Comparison of ENCODE assay signal across 14 cellular contexts in the genomic region with DNA sequence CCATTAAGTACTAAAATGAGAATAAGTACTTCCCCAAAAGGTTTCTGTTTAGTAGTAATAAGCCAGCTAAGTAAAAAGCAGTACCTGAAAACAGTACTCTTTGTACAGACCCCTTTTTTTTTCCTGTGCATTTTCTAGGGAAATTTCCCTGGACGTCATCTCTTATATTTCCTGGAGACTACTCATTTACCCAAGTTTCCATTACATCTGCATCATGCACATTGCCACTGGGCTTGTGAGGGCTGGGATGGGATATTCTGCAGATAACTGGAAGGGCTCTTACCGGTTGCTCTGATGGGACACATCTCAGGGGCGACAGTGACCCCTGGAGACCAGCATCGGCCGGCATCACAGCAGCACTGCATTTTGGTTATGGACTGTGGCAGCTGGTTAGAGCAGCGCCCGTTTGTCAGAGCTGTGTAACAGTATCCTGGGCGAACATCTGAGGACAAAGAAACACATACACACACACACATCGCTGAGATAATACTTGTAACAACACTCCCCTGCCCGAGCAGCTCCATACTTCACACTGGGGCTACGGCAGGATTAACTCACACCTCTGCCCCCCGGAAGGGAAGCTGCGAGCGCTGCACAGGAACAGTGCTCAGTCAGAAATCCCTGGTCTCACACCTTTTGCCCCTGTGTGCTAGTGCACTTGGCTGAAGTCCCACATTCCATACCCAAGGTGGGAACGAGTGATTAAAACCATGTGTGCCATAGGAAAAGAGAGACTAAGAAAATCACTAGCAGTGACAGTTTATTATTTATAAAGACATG.
DNase-seq lines count a peak whose midpoint lies in the region; ATAC-seq and TF ChIP-seq lines count a peak whose summit lies in the region.
"Had no signal": no experiment of that assay in that cellular context is flagged by ENCODE, and none has a peak within 500 bp of the region (broad histone marks: within the 10 kb centered on the region; RNA-seq: fewer than 3 reads in every experiment).

No MANE protein-coding gene starts in this region.

- no peaks in the 10 kb centered on the region for H3K27me3 Mint-ChIP-seq in neural crest cell (ENCODE audit: low read depth)

- H3K4me1 Mint-ChIP-seq in neural crest cell, result no peaks in the 10 kb centered on the region

- DNase-seq in DMS53 (lab: John Stamatoyannopoulos, UW), result peak; percentile 3
- no peak for DNase-seq in DMS53 treated with DMSO at 0.1 percent for 48 hours (lab: John Stamatoyannopoulos, UW; ENCODE audit: unreplicated experiment)
- DNase-seq in LHCN-M2 (ENCODE audit: low read depth), result peak; percentile 87
- DNase-seq in dermis blood vessel endothelial cell, result peak; percentile 74
- no peak for DNase-seq in neural crest cell (ENCODE audit: low read depth, low spot score)
- no peak for DNase-seq in activated CD8-positive, alpha-beta memory T cell treated with anti-CD3 and anti-CD28 coated beads, Interleukin-2, amount 50 U/mL, for 48 hours
- no peak for DNase-seq in NCI-H510A (lab: John Stamatoyannopoulos, UW)
- DNase-seq: activated CD8-positive, alpha-beta memory T cell treated with anti-CD3 and anti-CD28 coated beads for 24 hours; activated naive CD4-positive, alpha-beta T cell treated with anti-CD3 and anti-CD28 coated beads for 36 hours; KG1; left ventricle myocardium superior; NCI-H2029 treated with DMSO at 0.1 percent for 48 hours; PC-9 had no signal

- H3K4me3 Mint-ChIP-seq in neural crest cell, result no peak overlapping the region
- H3K4me3 Mint-ChIP-seq: activated naive CD4-positive, alpha-beta T cell treated with anti-CD3 and anti-CD28 coated beads for 36 hours had no signal

- H3K9me3 Mint-ChIP-seq in neural crest cell, result no peaks in the 10 kb centered on the region
- H3K9me3 Mint-ChIP-seq: activated naive CD4-positive, alpha-beta T cell treated with anti-CD3 and anti-CD28 coated beads for 36 hours had no signal

- TF ChIP-seq CTCF in neural crest cell (conservative IDR thresholded peaks at IDR 0.05), result no peak

- H3K36me3 Mint-ChIP-seq in neural crest cell (ENCODE audit: low read depth), result peaks cover 15% of the 10 kb centered on the region

- peak overlapping the region; percentile 38 for H3K27ac Mint-ChIP-seq in neural crest cell (ENCODE audit: unreplicated experiment)
- H3K27ac Mint-ChIP-seq: activated naive CD4-positive, alpha-beta T cell treated with anti-CD3 and anti-CD28 coated beads for 36 hours had no signal

- ATAC-seq in GM21390 (IDR thresholded peaks at IDR 0.05; ENCODE audit: unreplicated experiment), result no peak
- ATAC-seq: left ventricle myocardium superior had no signal

Comparison
In these comparisons a context has a peak if more than half of its experiments do, and no peak if none do; other contexts are left out.
1. DNase-seq: peak in DMS53 (single experiment), LHCN-M2 (single experiment) and dermis blood vessel endothelial cell (single experiment); none in DMS53 treated with DMSO at 0.1 percent for 48 hours (single experiment), neural crest cell (single experiment), activated CD8-positive, alpha-beta memory T cell treated with anti-CD3 and anti-CD28 coated beads, Interleukin-2, amount 50 U/mL, for 48 hours (single experiment) and NCI-H510A (single experiment).